In the genomic region with DNA sequence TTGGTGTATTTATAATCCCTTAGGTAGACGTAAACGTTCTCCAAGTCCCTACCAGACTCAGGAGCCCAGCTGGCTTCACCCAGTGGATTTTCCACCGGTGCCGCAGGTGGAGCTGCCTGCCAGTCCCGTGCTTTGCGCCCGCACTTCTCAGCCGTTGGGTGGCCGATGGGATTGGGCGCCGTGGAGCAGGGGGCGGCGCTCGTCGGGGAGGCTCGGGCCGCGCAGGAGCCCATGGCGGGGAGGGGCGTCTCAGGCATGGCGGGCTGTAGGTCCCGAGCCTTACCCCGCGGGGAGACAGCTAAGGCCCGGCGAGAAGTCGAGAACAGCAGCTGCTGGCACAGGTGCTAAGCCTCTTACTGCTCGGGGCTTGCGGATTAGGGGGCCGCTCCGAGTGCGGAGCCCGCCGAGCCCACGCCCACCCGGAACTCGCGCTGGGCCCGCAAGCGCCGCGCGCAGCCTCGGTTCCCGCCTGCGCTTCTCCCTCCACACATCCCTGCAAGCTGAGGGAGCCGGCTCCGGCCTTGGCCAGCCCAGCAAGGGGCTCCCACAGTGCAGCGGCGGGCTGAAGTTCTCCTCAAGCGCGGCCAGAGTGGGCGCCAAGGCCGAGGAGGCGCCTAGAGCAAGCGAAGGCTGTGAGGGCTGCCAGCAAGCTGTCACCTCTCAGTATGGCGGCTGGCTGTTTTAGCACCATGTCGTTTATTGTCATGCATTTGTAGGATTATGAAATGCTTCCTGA, we compare ENCODE assay signal across 1 cellular context.
A peak's percentile ranks its signal among the peaks of the same experiment; 100 is the strongest.
TF ChIP-seq lines count a peak whose summit lies in the region.

No MANE protein-coding gene starts in this region.

TF ChIP-seq in WTC11, 78 proteins besides CTCF, POLR2A, EP300 and RAD21 (continued from another document):
- TF ChIP-seq, protein P1, sequence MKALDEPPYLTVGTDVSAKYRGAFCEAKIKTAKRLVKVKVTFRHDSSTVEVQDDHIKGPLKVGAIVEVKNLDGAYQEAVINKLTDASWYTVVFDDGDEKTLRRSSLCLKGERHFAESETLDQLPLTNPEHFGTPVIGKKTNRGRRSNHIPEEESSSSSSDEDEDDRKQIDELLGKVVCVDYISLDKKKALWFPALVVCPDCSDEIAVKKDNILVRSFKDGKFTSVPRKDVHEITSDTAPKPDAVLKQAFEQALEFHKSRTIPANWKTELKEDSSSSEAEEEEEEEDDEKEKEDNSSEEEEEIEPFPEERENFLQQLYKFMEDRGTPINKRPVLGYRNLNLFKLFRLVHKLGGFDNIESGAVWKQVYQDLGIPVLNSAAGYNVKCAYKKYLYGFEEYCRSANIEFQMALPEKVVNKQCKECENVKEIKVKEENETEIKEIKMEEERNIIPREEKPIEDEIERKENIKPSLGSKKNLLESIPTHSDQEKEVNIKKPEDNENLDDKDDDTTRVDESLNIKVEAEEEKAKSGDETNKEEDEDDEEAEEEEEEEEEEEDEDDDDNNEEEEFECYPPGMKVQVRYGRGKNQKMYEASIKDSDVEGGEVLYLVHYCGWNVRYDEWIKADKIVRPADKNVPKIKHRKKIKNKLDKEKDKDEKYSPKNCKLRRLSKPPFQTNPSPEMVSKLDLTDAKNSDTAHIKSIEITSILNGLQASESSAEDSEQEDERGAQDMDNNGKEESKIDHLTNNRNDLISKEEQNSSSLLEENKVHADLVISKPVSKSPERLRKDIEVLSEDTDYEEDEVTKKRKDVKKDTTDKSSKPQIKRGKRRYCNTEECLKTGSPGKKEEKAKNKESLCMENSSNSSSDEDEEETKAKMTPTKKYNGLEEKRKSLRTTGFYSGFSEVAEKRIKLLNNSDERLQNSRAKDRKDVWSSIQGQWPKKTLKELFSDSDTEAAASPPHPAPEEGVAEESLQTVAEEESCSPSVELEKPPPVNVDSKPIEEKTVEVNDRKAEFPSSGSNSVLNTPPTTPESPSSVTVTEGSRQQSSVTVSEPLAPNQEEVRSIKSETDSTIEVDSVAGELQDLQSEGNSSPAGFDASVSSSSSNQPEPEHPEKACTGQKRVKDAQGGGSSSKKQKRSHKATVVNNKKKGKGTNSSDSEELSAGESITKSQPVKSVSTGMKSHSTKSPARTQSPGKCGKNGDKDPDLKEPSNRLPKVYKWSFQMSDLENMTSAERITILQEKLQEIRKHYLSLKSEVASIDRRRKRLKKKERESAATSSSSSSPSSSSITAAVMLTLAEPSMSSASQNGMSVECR (CRISPR knock-in tag; IDR thresholded peaks at IDR 0.05; ENCODE audit: borderline replicate concordance), result no peak; the same call in 1 of the 2 replicates
- TF ChIP-seq, protein P2, sequence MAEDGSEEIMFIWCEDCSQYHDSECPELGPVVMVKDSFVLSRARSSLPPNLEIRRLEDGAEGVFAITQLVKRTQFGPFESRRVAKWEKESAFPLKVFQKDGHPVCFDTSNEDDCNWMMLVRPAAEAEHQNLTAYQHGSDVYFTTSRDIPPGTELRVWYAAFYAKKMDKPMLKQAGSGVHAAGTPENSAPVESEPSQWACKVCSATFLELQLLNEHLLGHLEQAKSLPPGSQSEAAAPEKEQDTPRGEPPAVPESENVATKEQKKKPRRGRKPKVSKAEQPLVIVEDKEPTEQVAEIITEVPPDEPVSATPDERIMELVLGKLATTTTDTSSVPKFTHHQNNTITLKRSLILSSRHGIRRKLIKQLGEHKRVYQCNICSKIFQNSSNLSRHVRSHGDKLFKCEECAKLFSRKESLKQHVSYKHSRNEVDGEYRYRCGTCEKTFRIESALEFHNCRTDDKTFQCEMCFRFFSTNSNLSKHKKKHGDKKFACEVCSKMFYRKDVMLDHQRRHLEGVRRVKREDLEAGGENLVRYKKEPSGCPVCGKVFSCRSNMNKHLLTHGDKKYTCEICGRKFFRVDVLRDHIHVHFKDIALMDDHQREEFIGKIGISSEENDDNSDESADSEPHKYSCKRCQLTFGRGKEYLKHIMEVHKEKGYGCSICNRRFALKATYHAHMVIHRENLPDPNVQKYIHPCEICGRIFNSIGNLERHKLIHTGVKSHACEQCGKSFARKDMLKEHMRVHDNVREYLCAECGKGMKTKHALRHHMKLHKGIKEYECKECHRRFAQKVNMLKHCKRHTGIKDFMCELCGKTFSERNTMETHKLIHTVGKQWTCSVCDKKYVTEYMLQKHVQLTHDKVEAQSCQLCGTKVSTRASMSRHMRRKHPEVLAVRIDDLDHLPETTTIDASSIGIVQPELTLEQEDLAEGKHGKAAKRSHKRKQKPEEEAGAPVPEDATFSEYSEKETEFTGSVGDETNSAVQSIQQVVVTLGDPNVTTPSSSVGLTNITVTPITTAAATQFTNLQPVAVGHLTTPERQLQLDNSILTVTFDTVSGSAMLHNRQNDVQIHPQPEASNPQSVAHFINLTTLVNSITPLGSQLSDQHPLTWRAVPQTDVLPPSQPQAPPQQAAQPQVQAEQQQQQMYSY (CRISPR knock-in tag; IDR thresholded peaks at IDR 0.05), result no peak
- 0 out of 2 replicates have a peak, but pooled peaks have one; percentile 77 for TF ChIP-seq ATF1 (CRISPR knock-in tag; IDR thresholded peaks at IDR 0.05)
- peak; percentile 71; the same call in 1 of the 2 replicates for TF ChIP-seq ETV6 (CRISPR knock-in tag; IDR thresholded peaks at IDR 0.05)
- TF ChIP-seq, protein P3, sequence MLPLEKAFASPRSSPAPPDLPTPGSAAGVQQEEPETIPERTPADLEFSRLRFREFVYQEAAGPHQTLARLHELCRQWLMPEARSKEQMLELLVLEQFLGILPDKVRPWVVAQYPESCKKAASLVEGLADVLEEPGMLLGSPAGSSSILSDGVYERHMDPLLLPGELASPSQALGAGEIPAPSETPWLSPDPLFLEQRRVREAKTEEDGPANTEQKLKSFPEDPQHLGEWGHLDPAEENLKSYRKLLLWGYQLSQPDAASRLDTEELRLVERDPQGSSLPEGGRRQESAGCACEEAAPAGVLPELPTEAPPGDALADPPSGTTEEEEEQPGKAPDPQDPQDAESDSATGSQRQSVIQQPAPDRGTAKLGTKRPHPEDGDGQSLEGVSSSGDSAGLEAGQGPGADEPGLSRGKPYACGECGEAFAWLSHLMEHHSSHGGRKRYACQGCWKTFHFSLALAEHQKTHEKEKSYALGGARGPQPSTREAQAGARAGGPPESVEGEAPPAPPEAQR (CRISPR knock-in tag; IDR thresholded peaks at IDR 0.05), result no peak
- TF ChIP-seq GTF2I (CRISPR knock-in tag; conservative IDR thresholded peaks at IDR 0.05), result no peak
- TF ChIP-seq TEAD1 (CRISPR knock-in tag; IDR thresholded peaks at IDR 0.05), result no peak
- TF ChIP-seq, protein P4, sequence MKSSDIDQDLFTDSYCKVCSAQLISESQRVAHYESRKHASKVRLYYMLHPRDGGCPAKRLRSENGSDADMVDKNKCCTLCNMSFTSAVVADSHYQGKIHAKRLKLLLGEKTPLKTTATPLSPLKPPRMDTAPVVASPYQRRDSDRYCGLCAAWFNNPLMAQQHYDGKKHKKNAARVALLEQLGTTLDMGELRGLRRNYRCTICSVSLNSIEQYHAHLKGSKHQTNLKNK (CRISPR knock-in tag; IDR thresholded peaks at IDR 0.05), result no peak
- peak; percentile 44 for TF ChIP-seq ZNF232 (CRISPR knock-in tag; IDR thresholded peaks at IDR 0.05)
- TF ChIP-seq, protein P5, sequence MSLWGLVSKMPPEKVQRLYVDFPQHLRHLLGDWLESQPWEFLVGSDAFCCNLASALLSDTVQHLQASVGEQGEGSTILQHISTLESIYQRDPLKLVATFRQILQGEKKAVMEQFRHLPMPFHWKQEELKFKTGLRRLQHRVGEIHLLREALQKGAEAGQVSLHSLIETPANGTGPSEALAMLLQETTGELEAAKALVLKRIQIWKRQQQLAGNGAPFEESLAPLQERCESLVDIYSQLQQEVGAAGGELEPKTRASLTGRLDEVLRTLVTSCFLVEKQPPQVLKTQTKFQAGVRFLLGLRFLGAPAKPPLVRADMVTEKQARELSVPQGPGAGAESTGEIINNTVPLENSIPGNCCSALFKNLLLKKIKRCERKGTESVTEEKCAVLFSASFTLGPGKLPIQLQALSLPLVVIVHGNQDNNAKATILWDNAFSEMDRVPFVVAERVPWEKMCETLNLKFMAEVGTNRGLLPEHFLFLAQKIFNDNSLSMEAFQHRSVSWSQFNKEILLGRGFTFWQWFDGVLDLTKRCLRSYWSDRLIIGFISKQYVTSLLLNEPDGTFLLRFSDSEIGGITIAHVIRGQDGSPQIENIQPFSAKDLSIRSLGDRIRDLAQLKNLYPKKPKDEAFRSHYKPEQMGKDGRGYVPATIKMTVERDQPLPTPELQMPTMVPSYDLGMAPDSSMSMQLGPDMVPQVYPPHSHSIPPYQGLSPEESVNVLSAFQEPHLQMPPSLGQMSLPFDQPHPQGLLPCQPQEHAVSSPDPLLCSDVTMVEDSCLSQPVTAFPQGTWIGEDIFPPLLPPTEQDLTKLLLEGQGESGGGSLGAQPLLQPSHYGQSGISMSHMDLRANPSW (CRISPR knock-in tag; conservative IDR thresholded peaks at IDR 0.05; ENCODE audit: low read depth), result no peak
- TF ChIP-seq MYBL2 (CRISPR knock-in tag; IDR thresholded peaks at IDR 0.05), result peak; percentile 73; the same call in 1 of the 2 replicates
- TF ChIP-seq GABPB1 (CRISPR knock-in tag; IDR thresholded peaks at IDR 0.05), result peak; percentile 40; the same call in 1 of the 2 replicates
- TF ChIP-seq TEAD4 (CRISPR knock-in tag; IDR thresholded peaks at IDR 0.05), result 0 out of 2 replicates have a peak, but pooled peaks have one; percentile 28
- TF ChIP-seq RORB (CRISPR knock-in tag; IDR thresholded peaks at IDR 0.05), result no peak
- TF ChIP-seq ZNF416 (CRISPR knock-in tag; IDR thresholded peaks at IDR 0.05), result no peak
- TF ChIP-seq, protein P6, sequence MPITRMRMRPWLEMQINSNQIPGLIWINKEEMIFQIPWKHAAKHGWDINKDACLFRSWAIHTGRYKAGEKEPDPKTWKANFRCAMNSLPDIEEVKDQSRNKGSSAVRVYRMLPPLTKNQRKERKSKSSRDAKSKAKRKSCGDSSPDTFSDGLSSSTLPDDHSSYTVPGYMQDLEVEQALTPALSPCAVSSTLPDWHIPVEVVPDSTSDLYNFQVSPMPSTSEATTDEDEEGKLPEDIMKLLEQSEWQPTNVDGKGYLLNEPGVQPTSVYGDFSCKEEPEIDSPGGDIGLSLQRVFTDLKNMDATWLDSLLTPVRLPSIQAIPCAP (CRISPR knock-in tag; IDR thresholded peaks at IDR 0.05), result no peak
- no peak for TF ChIP-seq IRF2 (CRISPR knock-in tag; IDR thresholded peaks at IDR 0.05; ENCODE audit: borderline replicate concordance, low read depth)
- TF ChIP-seq ZBTB21 (CRISPR knock-in tag; IDR thresholded peaks at IDR 0.05; ENCODE audit: borderline replicate concordance), result no peak
- TF ChIP-seq, protein P7, sequence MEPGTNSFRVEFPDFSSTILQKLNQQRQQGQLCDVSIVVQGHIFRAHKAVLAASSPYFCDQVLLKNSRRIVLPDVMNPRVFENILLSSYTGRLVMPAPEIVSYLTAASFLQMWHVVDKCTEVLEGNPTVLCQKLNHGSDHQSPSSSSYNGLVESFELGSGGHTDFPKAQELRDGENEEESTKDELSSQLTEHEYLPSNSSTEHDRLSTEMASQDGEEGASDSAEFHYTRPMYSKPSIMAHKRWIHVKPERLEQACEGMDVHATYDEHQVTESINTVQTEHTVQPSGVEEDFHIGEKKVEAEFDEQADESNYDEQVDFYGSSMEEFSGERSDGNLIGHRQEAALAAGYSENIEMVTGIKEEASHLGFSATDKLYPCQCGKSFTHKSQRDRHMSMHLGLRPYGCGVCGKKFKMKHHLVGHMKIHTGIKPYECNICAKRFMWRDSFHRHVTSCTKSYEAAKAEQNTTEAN (CRISPR knock-in tag; IDR thresholded peaks at IDR 0.05), result peak; percentile 68; the same call in 1 of the 2 replicates
- TF ChIP-seq ZNF121 (CRISPR knock-in tag; IDR thresholded peaks at IDR 0.05), result no peak
- TF ChIP-seq, protein P8, sequence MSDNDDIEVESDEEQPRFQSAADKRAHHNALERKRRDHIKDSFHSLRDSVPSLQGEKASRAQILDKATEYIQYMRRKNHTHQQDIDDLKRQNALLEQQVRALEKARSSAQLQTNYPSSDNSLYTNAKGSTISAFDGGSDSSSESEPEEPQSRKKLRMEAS (CRISPR knock-in tag; IDR thresholded peaks at IDR 0.05), result peak; percentile 79
- TF ChIP-seq ELF4 (CRISPR knock-in tag; IDR thresholded peaks at IDR 0.05; ENCODE audit: low read depth), result peak; percentile 52; the same call in 1 of the 2 replicates
- TF ChIP-seq, protein P9, sequence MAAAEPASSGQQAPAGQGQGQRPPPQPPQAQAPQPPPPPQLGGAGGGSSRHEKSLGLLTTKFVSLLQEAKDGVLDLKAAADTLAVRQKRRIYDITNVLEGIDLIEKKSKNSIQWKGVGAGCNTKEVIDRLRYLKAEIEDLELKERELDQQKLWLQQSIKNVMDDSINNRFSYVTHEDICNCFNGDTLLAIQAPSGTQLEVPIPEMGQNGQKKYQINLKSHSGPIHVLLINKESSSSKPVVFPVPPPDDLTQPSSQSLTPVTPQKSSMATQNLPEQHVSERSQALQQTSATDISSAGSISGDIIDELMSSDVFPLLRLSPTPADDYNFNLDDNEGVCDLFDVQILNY (CRISPR knock-in tag; IDR thresholded peaks at IDR 0.05), result peak; percentile 83
- 0 out of 2 replicates have a peak, but pooled peaks have one; percentile 64 for TF ChIP-seq ESRRA (CRISPR knock-in tag; IDR thresholded peaks at IDR 0.05; ENCODE audit: borderline replicate concordance)
- TF ChIP-seq, protein P10, sequence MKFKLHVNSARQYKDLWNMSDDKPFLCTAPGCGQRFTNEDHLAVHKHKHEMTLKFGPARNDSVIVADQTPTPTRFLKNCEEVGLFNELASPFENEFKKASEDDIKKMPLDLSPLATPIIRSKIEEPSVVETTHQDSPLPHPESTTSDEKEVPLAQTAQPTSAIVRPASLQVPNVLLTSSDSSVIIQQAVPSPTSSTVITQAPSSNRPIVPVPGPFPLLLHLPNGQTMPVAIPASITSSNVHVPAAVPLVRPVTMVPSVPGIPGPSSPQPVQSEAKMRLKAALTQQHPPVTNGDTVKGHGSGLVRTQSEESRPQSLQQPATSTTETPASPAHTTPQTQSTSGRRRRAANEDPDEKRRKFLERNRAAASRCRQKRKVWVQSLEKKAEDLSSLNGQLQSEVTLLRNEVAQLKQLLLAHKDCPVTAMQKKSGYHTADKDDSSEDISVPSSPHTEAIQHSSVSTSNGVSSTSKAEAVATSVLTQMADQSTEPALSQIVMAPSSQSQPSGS (CRISPR knock-in tag; IDR thresholded peaks at IDR 0.05; ENCODE audit: borderline replicate concordance, low read depth), result no peak
- no peak for TF ChIP-seq HMGA2 (CRISPR knock-in tag; IDR thresholded peaks at IDR 0.05)
- TF ChIP-seq, protein P11, sequence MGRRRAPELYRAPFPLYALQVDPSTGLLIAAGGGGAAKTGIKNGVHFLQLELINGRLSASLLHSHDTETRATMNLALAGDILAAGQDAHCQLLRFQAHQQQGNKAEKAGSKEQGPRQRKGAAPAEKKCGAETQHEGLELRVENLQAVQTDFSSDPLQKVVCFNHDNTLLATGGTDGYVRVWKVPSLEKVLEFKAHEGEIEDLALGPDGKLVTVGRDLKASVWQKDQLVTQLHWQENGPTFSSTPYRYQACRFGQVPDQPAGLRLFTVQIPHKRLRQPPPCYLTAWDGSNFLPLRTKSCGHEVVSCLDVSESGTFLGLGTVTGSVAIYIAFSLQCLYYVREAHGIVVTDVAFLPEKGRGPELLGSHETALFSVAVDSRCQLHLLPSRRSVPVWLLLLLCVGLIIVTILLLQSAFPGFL (CRISPR knock-in tag; IDR thresholded peaks at IDR 0.05; ENCODE audit: borderline replicate concordance), result no peak
- TF ChIP-seq ZNF396 (CRISPR knock-in tag; IDR thresholded peaks at IDR 0.05; ENCODE audit: borderline replicate concordance), result no peak
- TF ChIP-seq NFE2L1 (CRISPR knock-in tag; IDR thresholded peaks at IDR 0.05), result 0 out of 2 replicates have a peak, but pooled peaks have one; percentile 45
- TF ChIP-seq ZNF671 (CRISPR knock-in tag; IDR thresholded peaks at IDR 0.05), result no peak
- no peak for TF ChIP-seq JUN (CRISPR knock-in tag; IDR thresholded peaks at IDR 0.05)
- peak; percentile 63; the same call in 1 of the 2 replicates for TF ChIP-seq FOXP1 (CRISPR knock-in tag; IDR thresholded peaks at IDR 0.05; ENCODE audit: borderline replicate concordance)
